ENCODE assay signal across 1 cellular context in the genomic region with DNA sequence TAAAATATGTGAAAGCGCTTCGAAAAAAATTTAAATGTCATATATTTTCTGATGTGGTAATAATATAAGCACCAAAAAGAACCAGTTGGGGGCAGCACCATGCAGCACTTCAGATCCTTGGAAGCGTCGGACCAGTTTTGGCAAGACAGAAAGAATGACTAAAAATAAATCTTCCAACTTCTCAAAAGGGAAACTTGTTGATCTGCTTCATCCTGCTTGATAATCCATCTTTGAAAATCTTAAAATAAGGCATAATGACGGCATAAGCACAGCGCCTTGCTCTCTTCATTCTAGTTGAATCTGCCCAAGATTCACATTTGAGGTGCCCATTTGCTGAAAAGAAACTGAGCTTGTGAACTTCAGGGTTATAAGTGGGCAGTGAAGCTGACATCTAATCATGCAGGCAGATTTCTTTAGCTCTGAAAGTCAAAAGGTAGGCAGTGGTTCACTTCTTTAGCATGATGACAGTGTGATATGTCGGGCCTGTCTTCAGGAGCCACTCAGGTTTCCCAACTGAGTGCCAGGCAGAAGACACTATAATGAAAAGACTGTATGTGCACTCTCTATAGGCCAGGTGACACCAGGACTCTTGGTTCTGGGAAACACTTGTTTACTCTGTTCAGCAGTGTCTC.
TF ChIP-seq lines count a peak whose summit lies in the region.

No MANE protein-coding gene starts in this region.

TF ChIP-seq in GM12878, 131 proteins besides CTCF, POLR2A, EP300 and RAD21:
- TF ChIP-seq HDAC2 (IDR thresholded peaks at IDR 0.05) (no peak), SREBF1 (IDR thresholded peaks at IDR 0.05; ENCODE audit: low read length) (no peak), EED (IDR thresholded peaks at IDR 0.05; ENCODE audit: low read depth) (no peak), MEF2A (IDR thresholded peaks at IDR 0.05; ENCODE audit: insufficient read depth, low read depth, low read length) (0 out of 2 replicates have a peak, but pooled peaks have one; percentile 40), RUNX3 (IDR thresholded peaks at IDR 0.05; ENCODE audit: low read length) (peak; percentile 12; the same call in 1 of the 2 replicates), ZNF384 (IDR thresholded peaks at IDR 0.05; ENCODE audit: borderline replicate concordance, low read depth, low read length) (0 out of 2 replicates have a peak, but pooled peaks have one; percentile 12), SMC3 (IDR thresholded peaks at IDR 0.05; ENCODE audit: borderline replicate concordance, low read length) (peak; percentile 76), YY1 (IDR thresholded peaks at IDR 0.05; ENCODE audit: low read depth, low read length) (peak; percentile 21; the same call in 1 of the 2 replicates), WRNIP1 (IDR thresholded peaks at IDR 0.05; ENCODE audit: borderline replicate concordance, low read depth, low read length) (no peak), SP1 (IDR thresholded peaks at IDR 0.05; ENCODE audit: low read depth, low read length) (no peak), RFX5 (IDR thresholded peaks at IDR 0.05; ENCODE audit: low read depth, low read length) (no peak), SRF (IDR thresholded peaks at IDR 0.05; ENCODE audit: low read depth in 2 of 2, low read length in 2 of 2) (no peak), SUPT20H (IDR thresholded peaks at IDR 0.05; ENCODE audit: borderline replicate concordance, control insufficient read depth, low read depth, low read length) (no peak)
- TF ChIP-seq, protein P1, sequence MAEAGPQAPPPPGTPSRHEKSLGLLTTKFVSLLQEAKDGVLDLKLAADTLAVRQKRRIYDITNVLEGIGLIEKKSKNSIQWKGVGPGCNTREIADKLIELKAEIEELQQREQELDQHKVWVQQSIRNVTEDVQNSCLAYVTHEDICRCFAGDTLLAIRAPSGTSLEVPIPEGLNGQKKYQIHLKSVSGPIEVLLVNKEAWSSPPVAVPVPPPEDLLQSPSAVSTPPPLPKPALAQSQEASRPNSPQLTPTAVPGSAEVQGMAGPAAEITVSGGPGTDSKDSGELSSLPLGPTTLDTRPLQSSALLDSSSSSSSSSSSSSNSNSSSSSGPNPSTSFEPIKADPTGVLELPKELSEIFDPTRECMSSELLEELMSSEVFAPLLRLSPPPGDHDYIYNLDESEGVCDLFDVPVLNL (IDR thresholded peaks at IDR 0.05; ENCODE audit: low read depth, low read length) = no peak
- TF ChIP-seq, protein P2, sequence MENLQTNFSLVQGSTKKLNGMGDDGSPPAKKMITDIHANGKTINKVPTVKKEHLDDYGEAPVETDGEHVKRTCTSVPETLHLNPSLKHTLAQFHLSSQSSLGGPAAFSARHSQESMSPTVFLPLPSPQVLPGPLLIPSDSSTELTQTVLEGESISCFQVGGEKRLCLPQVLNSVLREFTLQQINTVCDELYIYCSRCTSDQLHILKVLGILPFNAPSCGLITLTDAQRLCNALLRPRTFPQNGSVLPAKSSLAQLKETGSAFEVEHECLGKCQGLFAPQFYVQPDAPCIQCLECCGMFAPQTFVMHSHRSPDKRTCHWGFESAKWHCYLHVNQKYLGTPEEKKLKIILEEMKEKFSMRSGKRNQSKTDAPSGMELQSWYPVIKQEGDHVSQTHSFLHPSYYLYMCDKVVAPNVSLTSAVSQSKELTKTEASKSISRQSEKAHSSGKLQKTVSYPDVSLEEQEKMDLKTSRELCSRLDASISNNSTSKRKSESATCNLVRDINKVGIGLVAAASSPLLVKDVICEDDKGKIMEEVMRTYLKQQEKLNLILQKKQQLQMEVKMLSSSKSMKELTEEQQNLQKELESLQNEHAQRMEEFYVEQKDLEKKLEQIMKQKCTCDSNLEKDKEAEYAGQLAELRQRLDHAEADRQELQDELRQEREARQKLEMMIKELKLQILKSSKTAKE (IDR thresholded peaks at IDR 0.05; ENCODE audit: low read depth, poor library complexity, severe bottlenecking) = peak; percentile 50
- TF ChIP-seq, protein P3, sequence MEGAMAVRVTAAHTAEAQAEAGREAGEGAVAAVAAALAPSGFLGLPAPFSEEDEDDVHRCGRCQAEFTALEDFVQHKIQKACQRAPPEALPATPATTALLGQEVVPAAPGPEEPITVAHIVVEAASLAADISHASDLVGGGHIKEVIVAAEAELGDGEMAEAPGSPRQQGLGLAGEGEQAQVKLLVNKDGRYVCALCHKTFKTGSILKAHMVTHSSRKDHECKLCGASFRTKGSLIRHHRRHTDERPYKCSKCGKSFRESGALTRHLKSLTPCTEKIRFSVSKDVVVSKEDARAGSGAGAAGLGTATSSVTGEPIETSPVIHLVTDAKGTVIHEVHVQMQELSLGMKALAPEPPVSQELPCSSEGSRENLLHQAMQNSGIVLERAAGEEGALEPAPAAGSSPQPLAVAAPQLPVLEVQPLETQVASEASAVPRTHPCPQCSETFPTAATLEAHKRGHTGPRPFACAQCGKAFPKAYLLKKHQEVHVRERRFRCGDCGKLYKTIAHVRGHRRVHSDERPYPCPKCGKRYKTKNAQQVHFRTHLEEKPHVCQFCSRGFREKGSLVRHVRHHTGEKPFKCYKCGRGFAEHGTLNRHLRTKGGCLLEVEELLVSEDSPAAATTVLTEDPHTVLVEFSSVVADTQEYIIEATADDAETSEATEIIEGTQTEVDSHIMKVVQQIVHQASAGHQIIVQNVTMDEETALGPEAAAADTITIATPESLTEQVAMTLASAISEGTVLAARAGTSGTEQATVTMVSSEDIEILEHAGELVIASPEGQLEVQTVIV (IDR thresholded peaks at IDR 0.05; ENCODE audit: borderline replicate concordance, partially characterized antibody) = no peak
- TF ChIP-seq, protein P4, sequence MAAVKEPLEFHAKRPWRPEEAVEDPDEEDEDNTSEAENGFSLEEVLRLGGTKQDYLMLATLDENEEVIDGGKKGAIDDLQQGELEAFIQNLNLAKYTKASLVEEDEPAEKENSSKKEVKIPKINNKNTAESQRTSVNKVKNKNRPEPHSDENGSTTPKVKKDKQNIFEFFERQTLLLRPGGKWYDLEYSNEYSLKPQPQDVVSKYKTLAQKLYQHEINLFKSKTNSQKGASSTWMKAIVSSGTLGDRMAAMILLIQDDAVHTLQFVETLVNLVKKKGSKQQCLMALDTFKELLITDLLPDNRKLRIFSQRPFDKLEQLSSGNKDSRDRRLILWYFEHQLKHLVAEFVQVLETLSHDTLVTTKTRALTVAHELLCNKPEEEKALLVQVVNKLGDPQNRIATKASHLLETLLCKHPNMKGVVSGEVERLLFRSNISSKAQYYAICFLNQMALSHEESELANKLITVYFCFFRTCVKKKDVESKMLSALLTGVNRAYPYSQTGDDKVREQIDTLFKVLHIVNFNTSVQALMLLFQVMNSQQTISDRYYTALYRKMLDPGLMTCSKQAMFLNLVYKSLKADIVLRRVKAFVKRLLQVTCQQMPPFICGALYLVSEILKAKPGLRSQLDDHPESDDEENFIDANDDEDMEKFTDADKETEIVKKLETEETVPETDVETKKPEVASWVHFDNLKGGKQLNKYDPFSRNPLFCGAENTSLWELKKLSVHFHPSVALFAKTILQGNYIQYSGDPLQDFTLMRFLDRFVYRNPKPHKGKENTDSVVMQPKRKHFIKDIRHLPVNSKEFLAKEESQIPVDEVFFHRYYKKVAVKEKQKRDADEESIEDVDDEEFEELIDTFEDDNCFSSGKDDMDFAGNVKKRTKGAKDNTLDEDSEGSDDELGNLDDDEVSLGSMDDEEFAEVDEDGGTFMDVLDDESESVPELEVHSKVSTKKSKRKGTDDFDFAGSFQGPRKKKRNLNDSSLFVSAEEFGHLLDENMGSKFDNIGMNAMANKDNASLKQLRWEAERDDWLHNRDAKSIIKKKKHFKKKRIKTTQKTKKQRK (IDR thresholded peaks at IDR 0.05; ENCODE audit: low read depth, low read length) = no peak
- TF ChIP-seq, protein P5, sequence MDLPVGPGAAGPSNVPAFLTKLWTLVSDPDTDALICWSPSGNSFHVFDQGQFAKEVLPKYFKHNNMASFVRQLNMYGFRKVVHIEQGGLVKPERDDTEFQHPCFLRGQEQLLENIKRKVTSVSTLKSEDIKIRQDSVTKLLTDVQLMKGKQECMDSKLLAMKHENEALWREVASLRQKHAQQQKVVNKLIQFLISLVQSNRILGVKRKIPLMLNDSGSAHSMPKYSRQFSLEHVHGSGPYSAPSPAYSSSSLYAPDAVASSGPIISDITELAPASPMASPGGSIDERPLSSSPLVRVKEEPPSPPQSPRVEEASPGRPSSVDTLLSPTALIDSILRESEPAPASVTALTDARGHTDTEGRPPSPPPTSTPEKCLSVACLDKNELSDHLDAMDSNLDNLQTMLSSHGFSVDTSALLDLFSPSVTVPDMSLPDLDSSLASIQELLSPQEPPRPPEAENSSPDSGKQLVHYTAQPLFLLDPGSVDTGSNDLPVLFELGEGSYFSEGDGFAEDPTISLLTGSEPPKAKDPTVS (IDR thresholded peaks at IDR 0.05; ENCODE audit: low read depth, low read length) = no peak
